ENCODE assay signal across 10 cellular contexts in genomic region chr11:8721740-8722139, GRCh38. TPM values are rescaled to one million over a fixed set of nuclear protein-coding genes. Genes with fewer than 3 reads are reported as not detected.
DNase-seq lines count a peak whose midpoint lies in the region; ATAC-seq and TF ChIP-seq lines count a peak whose summit lies in the region.
"Had no signal": no experiment of that assay in that cellular context is flagged by ENCODE, and none has a peak within 500 bp of the region (broad histone marks: within the 10 kb centered on the region; RNA-seq: fewer than 3 reads in every experiment).

No MANE protein-coding gene starts in this region.

- H3K36me3 ChIP-seq in WERI-Rb-1 (peaks cover 25% of the 10 kb centered on the region), skeletal muscle tissue (ENCODE audit: control insufficient read depth in 3 of 3, insufficient read depth in 3 of 3, low read length in 3 of 3) (peaks cover 0 to 18% (median 3%) of the 10 kb centered on the region in 3 donors)

- H3K9me3 ChIP-seq in WERI-Rb-1 (ENCODE audit: severe bottlenecking), result no peaks in the 10 kb centered on the region
- no peaks in the 10 kb centered on the region for H3K9me3 ChIP-seq in skeletal muscle tissue (ENCODE audit: control insufficient read depth in 3 of 3, low read length in 3 of 3)
- H3K9me3 ChIP-seq: HAP-1 had no signal

- H3K27me3 ChIP-seq in WERI-Rb-1 (ENCODE audit: insufficient read depth, low read depth, severe bottlenecking), result no peaks in the 10 kb centered on the region
- H3K27me3 ChIP-seq in skeletal muscle tissue (ENCODE audit: control insufficient read depth in 3 of 3, insufficient read depth in 3 of 3, low read length in 3 of 3), result no peaks in the 10 kb centered on the region

- peak; percentile 92 for DNase-seq in EH (ENCODE audit: low read depth)
- DNase-seq in WERI-Rb-1, result no peak
- DNase-seq in left kidney (ENCODE audit: low read depth, low spot score), result peak; percentile 47
- DNase-seq in superior temporal gyrus (ENCODE audit: extremely low spot score), result no peak
- no peak for DNase-seq in NCI-H1417 treated with DMSO at 0.1 percent for 48 hours (lab: John Stamatoyannopoulos, UW)
- no peak for DNase-seq in activated T-cell treated with anti-CD3 and anti-CD28 coated beads, Interleukin-2, amount 50 U/mL, for 48 hours
- DNase-seq: CD4-positive, CD25-positive, alpha-beta regulatory T cell had no signal

- H3K4me3 ChIP-seq in WERI-Rb-1 (ENCODE audit: low read depth, low read length), result no peak overlapping the region
- H3K4me3 ChIP-seq in skeletal muscle tissue (ENCODE audit: low read length in 3 of 3), result no peak overlapping the region
- H3K4me3 ChIP-seq: HAP-1 had no signal

- no peak for TF ChIP-seq CTCF in WERI-Rb-1 (IDR thresholded peaks at IDR 0.05; ENCODE audit: low read depth, low read length)

- peaks cover 59 to 71% (median 68%) of the 10 kb centered on the region in 3 donors for H3K4me1 ChIP-seq in skeletal muscle tissue (ENCODE audit: control insufficient read depth in 3 of 3, insufficient read depth in 3 of 3, low read length in 3 of 3)
- H3K4me1 ChIP-seq: HAP-1 had no signal

- ATAC-seq in GM19467 (IDR thresholded peaks at IDR 0.05; ENCODE audit: unreplicated experiment), result no peak

- peak overlapping the region; percentile 60 for H3K27ac ChIP-seq in WERI-Rb-1
- peak overlapping the region; percentile 82 for H3K27ac ChIP-seq in skeletal muscle tissue (ENCODE audit: low read depth, low read length)

- H3K9ac ChIP-seq in skeletal muscle tissue (ENCODE audit: low read depth in 1 of 3, low read length in 3 of 3), result peak overlapping the region in 1 of 3 donors; percentile 50

RNA-seq across cellular contexts. Expression of gene RPL27A, which starts 39.1 kb away (rescaled TPM):
- total RNA-seq in skeletal muscle tissue, result 1,860 TPM

RNA-seq across cellular contexts. Expression of gene TRIM66, which starts 39.3 kb away (rescaled TPM):
- total RNA-seq in skeletal muscle tissue, result 1.6 TPM

Comparison
In these comparisons a context has a peak if more than half of its experiments do, and no peak if none do; other contexts are left out.
1. DNase-seq: peak in EH (single experiment) and left kidney (single experiment); none in WERI-Rb-1 (single experiment), superior temporal gyrus (single experiment), NCI-H1417 treated with DMSO at 0.1 percent for 48 hours (single experiment) and activated T-cell treated with anti-CD3 and anti-CD28 coated beads, Interleukin-2, amount 50 U/mL, for 48 hours (0 of 2).